Comparison of ENCODE assay signal across 8 cellular contexts in the genomic region with DNA sequence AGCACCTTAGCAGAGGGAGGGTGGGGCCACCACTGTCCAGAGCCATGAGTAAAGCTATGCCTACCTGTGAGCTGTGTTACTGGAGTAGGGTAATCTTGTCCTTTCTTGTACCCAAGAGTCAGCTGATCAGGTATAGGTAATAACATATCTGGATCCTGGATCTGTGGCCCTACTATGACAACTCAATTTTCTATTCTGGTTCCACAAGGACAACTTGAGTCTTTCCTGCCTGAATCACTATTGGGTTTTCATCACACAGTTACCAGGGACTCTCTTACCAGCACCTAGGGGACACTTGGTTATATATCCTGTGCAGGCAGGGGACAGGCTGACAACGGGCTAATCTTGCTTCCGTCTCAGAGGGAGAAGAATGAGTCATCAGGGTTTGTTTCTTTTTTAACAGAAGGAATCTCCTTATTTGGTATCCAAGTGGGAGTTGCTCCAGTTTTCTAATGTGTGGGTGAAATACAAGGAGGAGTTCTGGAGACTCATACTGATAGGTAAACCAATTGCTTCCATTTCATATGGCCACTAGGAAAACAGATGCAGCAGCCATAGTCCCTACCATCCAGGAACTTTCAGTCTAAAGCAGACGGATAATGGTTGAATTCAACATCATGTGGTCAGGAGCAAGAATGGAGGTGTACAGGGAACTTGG. TPM values are rescaled to one million over a fixed set of nuclear protein-coding genes. Genes with fewer than 3 reads are reported as not detected.
DNase-seq lines count a peak whose midpoint lies in the region; ATAC-seq and TF ChIP-seq lines count a peak whose summit lies in the region.

No MANE protein-coding gene starts in this region.

- H3K27ac ChIP-seq in hepatocyte: peak overlapping the region; percentile 53
- peak overlapping the region; percentile 7 to 61 (median 51) for H3K27ac ChIP-seq in stomach

- ATAC-seq in Right ventricle myocardium superior (ENCODE audit: poor library complexity): peak; percentile 74
- peak; percentile 73 for ATAC-seq in activated naive CD8-positive, alpha-beta T cell treated with anti-CD3 and anti-CD28 coated beads, Interleukin-2, amount 10 ng/mL, durations not matched to agents 7 days and 5 days (ENCODE audit: low read depth)
- ATAC-seq in GM21619 (IDR thresholded peaks at IDR 0.05; ENCODE audit: unreplicated experiment): no peak

- intact Hi-C loops in Right ventricle myocardium superior (cut with DNase I): no loop called here
- intact Hi-C loops in cardiac septum (cut with DNase I): no loop called here
- intact Hi-C loops in stomach (cut with DNase I; ENCODE audit: low total_unique reads): no loop called here

- H3K4me3 ChIP-seq in hepatocyte (no peak overlapping the region), stomach (no peak overlapping the region)

- peak overlapping the region; percentile 35 for H3K4me3 Mint-ChIP-seq in activated naive CD8-positive, alpha-beta T cell treated with anti-CD3 and anti-CD28 coated beads, Interleukin-2, amount 10 ng/mL, durations not matched to agents 7 days and 5 days

- peak overlapping the region; percentile 62 for H3K27ac Mint-ChIP-seq in activated naive CD8-positive, alpha-beta T cell treated with anti-CD3 and anti-CD28 coated beads, Interleukin-2, amount 10 ng/mL, durations not matched to agents 7 days and 5 days

- no peak for TF ChIP-seq POLR2A in stomach (IDR thresholded peaks at IDR 0.05)

- peaks cover 59% of the 10 kb centered on the region for H3K4me1 Mint-ChIP-seq in activated naive CD8-positive, alpha-beta T cell treated with anti-CD3 and anti-CD28 coated beads, Interleukin-2, amount 10 ng/mL, durations not matched to agents 7 days and 5 days

- H3K36me3 Mint-ChIP-seq in activated naive CD8-positive, alpha-beta T cell treated with anti-CD3 and anti-CD28 coated beads, Interleukin-2, amount 10 ng/mL, durations not matched to agents 7 days and 5 days: peaks cover 90% of the 10 kb centered on the region

- peaks cover 96% of the 10 kb centered on the region for H3K79me2 ChIP-seq in hepatocyte

- no peak for TF ChIP-seq EP300 in stomach (IDR thresholded peaks at IDR 0.05)

- peaks cover 24% of the 10 kb centered on the region for H3K4me1 ChIP-seq in hepatocyte (ENCODE audit: insufficient read depth)
- peaks cover 43 to 79% (median 63%) of the 10 kb centered on the region in 4 donors for H3K4me1 ChIP-seq in stomach

- H3K9me3 Mint-ChIP-seq in activated naive CD8-positive, alpha-beta T cell treated with anti-CD3 and anti-CD28 coated beads, Interleukin-2, amount 10 ng/mL, durations not matched to agents 7 days and 5 days: peaks cover 12% of the 10 kb centered on the region

- peaks cover 3% of the 10 kb centered on the region for H4K20me1 ChIP-seq in hepatocyte (ENCODE audit: insufficient read depth, poor library complexity, severe bottlenecking)

- no peak overlapping the region for H3K4me2 ChIP-seq in hepatocyte

- no peaks in the 10 kb centered on the region for H3K9me2 ChIP-seq in hepatocyte (replicated peaks; ENCODE audit: insufficient read depth)

- H3K36me3 ChIP-seq in hepatocyte (replicated peaks; ENCODE audit: insufficient read depth, low read depth) (no peaks in the 10 kb centered on the region), stomach (peaks cover 0 to 25% (median 20%) of the 10 kb centered on the region in 4 donors)

- 58% methylated on average over 3 of the region's 3 CpGs for WGBS in hepatocyte (ENCODE audit: low lambda C conversion rate, missing lambda C conversion rate)
- 25 to 35% (median 29%) methylated on average over 3 of the region's 3 CpGs for WGBS in stomach, 5 donors

- DNase-seq in Right ventricle myocardium superior (no peak), cardiac septum (ENCODE audit: low spot score) (no peak), Kasumi-1 (lab: John Stamatoyannopoulos, UW) (peak; percentile 99 to 100), hepatocyte (ENCODE audit: low spot score) (peak; percentile 38), stomach (no peak), NCI-H2196 (lab: John Stamatoyannopoulos, UW; ENCODE audit: unreplicated experiment) (no peak)
- DNase-seq in activated naive CD8-positive, alpha-beta T cell treated with anti-CD3 and anti-CD28 coated beads, Interleukin-2, amount 10 ng/mL, durations not matched to agents 7 days and 5 days: no peak

- H2AFZ ChIP-seq in hepatocyte: no peak overlapping the region

- POLR2A ChIA-PET in activated naive CD8-positive, alpha-beta T cell treated with anti-CD3 and anti-CD28 coated beads, Interleukin-2, amount 10 ng/mL, durations not matched to agents 7 days and 5 days (lab: Charles Lee): no interaction called here

- TF ChIP-seq CTCF in hepatocyte (IDR thresholded peaks at IDR 0.05; ENCODE audit: poor library complexity) (no peak), stomach (IDR thresholded peaks at IDR 0.05) (no peak)

- H3K27me3 ChIP-seq in hepatocyte (no peaks in the 10 kb centered on the region), stomach (no peaks in the 10 kb centered on the region)

- H3K27me3 Mint-ChIP-seq in activated naive CD8-positive, alpha-beta T cell treated with anti-CD3 and anti-CD28 coated beads, Interleukin-2, amount 10 ng/mL, durations not matched to agents 7 days and 5 days: no peaks in the 10 kb centered on the region

- H3K9me3 ChIP-seq in hepatocyte (ENCODE audit: low read depth) (no peaks in the 10 kb centered on the region), stomach (no peaks in the 10 kb centered on the region)

RNA-seq across cellular contexts. Expression of gene ZNF267, which starts 6.8 kb away (rescaled TPM):
- total RNA-seq in Right ventricle myocardium superior (4.4 TPM), cardiac septum (4.2 TPM), hepatocyte (14.6 and 18.2 TPM in 2 replicates), stomach (10 to 100 TPM; 11.1 to 30.3 (median 24.9) TPM)
- total RNA-seq in activated naive CD8-positive, alpha-beta T cell treated with anti-CD3 and anti-CD28 coated beads, Interleukin-2, amount 10 ng/mL, durations not matched to agents 7 days and 5 days: 10 to 100 TPM; 60.9 to 62.6 TPM
- polyA plus RNA-seq in hepatocyte (5.5 and 6.4 TPM in 2 replicates), stomach (1 to 10 TPM; 3.5 to 8.6 (median 3.7) TPM)

Comparison
In these comparisons a context has a peak if more than half of its experiments do, and no peak if none do; other contexts are left out.
1. DNase-seq: peak in Kasumi-1 (2 of 2) and hepatocyte (single experiment); none in Right ventricle myocardium superior (single experiment), cardiac septum (single experiment), activated naive CD8-positive, alpha-beta T cell treated with anti-CD3 and anti-CD28 coated beads, Interleukin-2, amount 10 ng/mL, durations not matched to agents 7 days and 5 days (single experiment), stomach (single experiment) and NCI-H2196 (single experiment).